ENCODE assay signal across 10 cellular contexts in genomic region chr11:116605543-116605942, GRCh38.
DNase-seq lines count a peak whose midpoint lies in the region; ATAC-seq and TF ChIP-seq lines count a peak whose summit lies in the region.
"Had no signal": no experiment of that assay in that cellular context is flagged by ENCODE, and none has a peak within 500 bp of the region (broad histone marks: within the 10 kb centered on the region; RNA-seq: fewer than 3 reads in every experiment).

No MANE protein-coding gene starts in this region.

- TF ChIP-seq CTCF in astrocyte of the spinal cord (IDR thresholded peaks at IDR 0.05; ENCODE audit: low read depth, low read length) (peak; percentile 42), dorsolateral prefrontal cortex (IDR thresholded peaks at IDR 0.05 in 54 of 56, conservative IDR thresholded peaks at IDR 0.05 in 2 of 56; ENCODE audit: low read depth in 1 of 56, partially characterized antibody in 56 of 56) (peak in 20 of 56 donors; percentile 4 to 36 (median 22))

- DNase-seq in NCI-H2171 treated with DMSO at 0.1 percent for 48 hours (lab: John Stamatoyannopoulos, UW) = peak; percentile 2
- no peak for DNase-seq in NCI-H2171 (lab: John Stamatoyannopoulos, UW)
- DNase-seq in LoVo (ENCODE audit: low spot score) = peak; percentile 56
- DNase-seq in astrocyte of the spinal cord (ENCODE audit: low read depth, low spot score) = peak; percentile 10
- DNase-seq in myocyte (ENCODE audit: low read depth) = peak; percentile 8
- DNase-seq in NCI-H2107 treated with DMSO at 0.1 percent for 48 hours (lab: John Stamatoyannopoulos, UW; ENCODE audit: unreplicated experiment) = no peak
- no peak for DNase-seq in dorsolateral prefrontal cortex

- intact Hi-C loops in dorsolateral prefrontal cortex (cut with DNase I) = no loop called here

- H3K4me3 ChIP-seq in astrocyte of the spinal cord (ENCODE audit: low read depth, low read length) = no peak overlapping the region
- no peak overlapping the region for H3K4me3 ChIP-seq in dorsolateral prefrontal cortex
- H3K4me3 ChIP-seq: skin epidermis had no signal

- no peak for ATAC-seq in HG03442 (IDR thresholded peaks at IDR 0.05; ENCODE audit: unreplicated experiment)
- ATAC-seq: CD8-positive, alpha-beta T cell had no signal

- in situ Hi-C loops in astrocyte of the spinal cord (cut with HindIII; ENCODE audit: low sequenced_read_pairs) = no loop called here

- H3K27ac ChIP-seq in dorsolateral prefrontal cortex = no peak overlapping the region
- H3K27ac ChIP-seq: skin epidermis had no signal

- peaks cover 0 to 6% (median 0%) of the 10 kb centered on the region in 45 donors for H3K27me3 ChIP-seq in dorsolateral prefrontal cortex

Comparison
In these comparisons a context has a peak if more than half of its experiments do, and no peak if none do; other contexts are left out.
1. DNase-seq: peak in NCI-H2171 treated with DMSO at 0.1 percent for 48 hours (single experiment), LoVo (single experiment), astrocyte of the spinal cord (single experiment) and myocyte (single experiment); none in NCI-H2171 (single experiment), NCI-H2107 treated with DMSO at 0.1 percent for 48 hours (single experiment) and dorsolateral prefrontal cortex (0 of 10).